Comparison of ENCODE assay signal across 24 cellular contexts in the genomic region with DNA sequence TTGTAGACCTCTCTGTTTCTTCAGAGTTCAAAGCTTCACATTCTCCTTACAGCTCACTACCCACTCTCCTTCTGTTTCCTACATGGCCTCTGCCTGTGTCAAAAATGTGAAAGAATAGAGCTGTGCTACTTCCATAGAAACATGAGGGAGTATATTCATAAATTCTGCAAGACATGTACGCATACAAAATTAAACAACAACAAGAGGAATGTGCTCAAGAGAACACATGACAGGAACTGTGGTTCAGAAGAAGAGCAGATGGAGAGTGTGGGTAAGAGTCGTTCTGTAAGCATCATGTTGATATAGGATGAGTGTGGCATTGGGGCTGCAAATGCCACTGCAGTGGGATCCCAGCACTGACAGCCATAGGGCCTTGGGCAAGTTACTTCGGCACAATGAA.
"Had no signal": no experiment of that assay in that cellular context is flagged by ENCODE, and none has a peak within 500 bp of the region (broad histone marks: within the 10 kb centered on the region; RNA-seq: fewer than 3 reads in every experiment).

No MANE protein-coding gene starts in this region.

- H3K27me3 Mint-ChIP-seq: progenitor cell of endocrine pancreas had no signal

- H3K4me1 ChIP-seq: heart right ventricle, left lung, lower lobe of right lung, right atrium auricular region, right lobe of liver, stomach, testis, thyroid gland, transverse colon, upper lobe of right lung had no signal

- H3K4me1 Mint-ChIP-seq: natural killer cell; stimulated activated naive B cell treated with anti-CD40 and anti-IgM and Interleukin-4, amounts not matched to agents 10 μg/mL and 1 μg/mL and 100 μg/mL, for 72 hours had no signal

- H3K27me3 ChIP-seq: hepatocyte, left lung, ovary, right atrium auricular region, right lobe of liver, stomach, testis, thyroid gland, transverse colon, upper lobe of right lung had no signal

- H3K4me3 ChIP-seq: heart right ventricle, hepatocyte, left lung, lower lobe of right lung, ovary, right atrium auricular region, right lobe of liver, smooth muscle cell, stomach, testis, thyroid gland, transverse colon, upper lobe of right lung had no signal

- DNase-seq: heart right ventricle; islet precursor cell; left lung; lower lobe of right lung; mammary epithelial cell; mesenchymal stem cell; natural killer cell; ovary; right lobe of liver; stimulated activated CD4-positive, alpha-beta T cell treated with anti-CD3 and anti-CD28 coated beads, Interleukin-1b, Interleukin-23, amount 100 ng/mL, for 48 hours; stimulated activated CD4-positive, alpha-beta T cell treated with anti-CD3 and anti-CD28 coated beads, Interleukin-2, amount 100 ng/mL, for 48 hours; stimulated activated CD4-positive, alpha-beta T cell treated with anti-CD3 and anti-CD28 coated beads, Interleukin-4, amount 100 ng/mL, for 4 hours; stimulated activated CD8-positive, alpha-beta memory T cell treated with anti-CD3 and anti-CD28 coated beads, Interleukin-4, amount 100 ng/mL, for 48 hours; stimulated activated naive B cell treated with anti-CD40 and anti-IgM and Interleukin-4, amounts not matched to agents 10 μg/mL and 1 μg/mL and 100 μg/mL, for 72 hours; stimulated activated naive CD8-positive, alpha-beta T cell treated with anti-CD3 and anti-CD28 coated beads, Interleukin-15, Interleukin-2, amounts not matched to agents 100 U/mL and 50 U/mL, for 24 hours; stomach; testis; thyroid gland; transverse colon; upper lobe of right lung had no signal

- H3K4me2 ChIP-seq: hepatocyte, smooth muscle cell had no signal

- ATAC-seq: heart right ventricle; left lung; lower lobe of right lung; natural killer cell; right lobe of liver; stimulated activated naive B cell treated with anti-CD40 and anti-IgM and Interleukin-4, amounts not matched to agents 10 μg/mL and 1 μg/mL and 100 μg/mL, for 72 hours; stimulated activated naive CD8-positive, alpha-beta T cell treated with anti-CD3 and anti-CD28 coated beads, Interleukin-15, Interleukin-2, amounts not matched to agents 100 U/mL and 50 U/mL, for 24 hours; upper lobe of right lung had no signal

- H3K36me3 ChIP-seq: heart right ventricle, left lung, lower lobe of right lung, ovary, right atrium auricular region, right lobe of liver, stomach, thyroid gland, transverse colon, upper lobe of right lung had no signal

- H3K4me3 Mint-ChIP-seq: natural killer cell; stimulated activated naive B cell treated with anti-CD40 and anti-IgM and Interleukin-4, amounts not matched to agents 10 μg/mL and 1 μg/mL and 100 μg/mL, for 72 hours had no signal

- H3K27ac Mint-ChIP-seq: natural killer cell; progenitor cell of endocrine pancreas; stimulated activated naive B cell treated with anti-CD40 and anti-IgM and Interleukin-4, amounts not matched to agents 10 μg/mL and 1 μg/mL and 100 μg/mL, for 72 hours had no signal

- H2AFZ ChIP-seq: hepatocyte had no signal

- H3K27ac ChIP-seq: heart right ventricle, hepatocyte, left lung, lower lobe of right lung, ovary, right atrium auricular region, right lobe of liver, stomach, testis, thyroid gland, transverse colon, upper lobe of right lung had no signal

- H3K9me3 ChIP-seq: lower lobe of right lung, ovary, right lobe of liver, testis, thyroid gland, upper lobe of right lung had no signal

- H3K36me3 Mint-ChIP-seq: natural killer cell; stimulated activated naive B cell treated with anti-CD40 and anti-IgM and Interleukin-4, amounts not matched to agents 10 μg/mL and 1 μg/mL and 100 μg/mL, for 72 hours had no signal

- H3K79me2 ChIP-seq: hepatocyte had no signal
